ENCODE assay signal across 1 cellular context in genomic region chr14:47057364-47057763, GRCh38.
TF ChIP-seq lines count a peak whose summit lies in the region.

No MANE protein-coding gene starts in this region.

TF ChIP-seq in HepG2, 621 proteins besides CTCF, POLR2A, EP300 and RAD21 (continued from another document):
- no peak for TF ChIP-seq ZBTB39 (CRISPR knock-in tag; IDR thresholded peaks at IDR 0.05)
- no peak for TF ChIP-seq ZNF710 (CRISPR knock-in tag; IDR thresholded peaks at IDR 0.05; ENCODE audit: borderline replicate concordance)
